Comparison of ENCODE assay signal across 8 cellular contexts in the genomic region with DNA sequence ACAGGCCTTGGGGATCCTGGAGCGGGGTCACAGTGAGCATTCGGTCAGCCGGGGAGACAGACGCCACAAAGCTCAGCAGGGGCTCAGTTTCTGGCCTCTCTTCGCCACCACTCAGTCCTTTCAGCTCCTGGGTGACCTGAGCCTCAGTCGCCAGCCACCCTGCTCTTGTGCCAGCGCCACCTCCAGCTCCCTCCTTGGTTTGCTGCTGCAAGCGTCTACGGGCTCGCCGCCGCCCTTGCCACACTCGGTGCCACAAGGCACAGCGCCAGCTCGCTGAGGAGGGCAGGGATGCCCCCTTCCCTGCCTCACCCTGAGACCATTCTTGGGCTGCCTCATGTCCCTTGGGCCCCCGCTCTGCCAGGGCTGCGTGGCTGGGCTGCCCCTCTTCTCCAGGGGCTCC. TPM values are rescaled to one million over a fixed set of nuclear protein-coding genes. Genes with fewer than 3 reads are reported as not detected.
DNase-seq lines count a peak whose midpoint lies in the region; ATAC-seq and TF ChIP-seq lines count a peak whose summit lies in the region.

No MANE protein-coding gene starts in this region.

- intact Hi-C loops in activated T-helper 2 cell treated with anti-CD3 and anti-CD28 coated beads, Interferon-gamma antibody, Interleukin-2, Interleukin-4, amounts not matched to agents 10 μg/mL and 5 μg/mL and 100 μg/mL, durations not matched to agents 14 hours and 24 hours and 36 hours (cut with micrococcal nuclease), result no loop called here
- intact Hi-C loops in stomach (cut with DNase I; ENCODE audit: low total_unique reads), result no loop called here

- WGBS in stomach, 5 donors, result 17 to 47% (median 30%) methylated on average over 16 to 17 of the region's 17 CpGs

- ATAC-seq in HG03378 (IDR thresholded peaks at IDR 0.05; ENCODE audit: unreplicated experiment), result no peak
- ATAC-seq in HG03135 (IDR thresholded peaks at IDR 0.05; ENCODE audit: unreplicated experiment), result no peak

- DNase-seq in NCI-H510A treated with DMSO at 0.1 percent for 48 hours (lab: John Stamatoyannopoulos, UW) (peak; percentile 41), NCI-H510A (lab: John Stamatoyannopoulos, UW) (no peak), stomach (peak; percentile 63), NOMO-1 treated with DMSO at 0.1 percent for 48 hours (lab: John Stamatoyannopoulos, UW; ENCODE audit: unreplicated experiment) (no peak)
- DNase-seq in activated T-helper 2 cell treated with anti-CD3 and anti-CD28 coated beads, Interferon-gamma antibody, Interleukin-2, Interleukin-4, amounts not matched to agents 10 μg/mL and 5 μg/mL and 100 μg/mL, durations not matched to agents 14 hours and 24 hours and 36 hours (ENCODE audit: low spot score), result no peak

- peak overlapping the region; percentile 84 to 95 (median 93) for H3K27ac ChIP-seq in stomach

- peaks cover 26 to 60% (median 51%) of the 10 kb centered on the region in 4 donors for H3K4me1 ChIP-seq in stomach

- H3K27me3 Mint-ChIP-seq in activated T-helper 2 cell treated with anti-CD3 and anti-CD28 coated beads, Interferon-gamma antibody, Interleukin-2, Interleukin-4, amounts not matched to agents 10 μg/mL and 5 μg/mL and 100 μg/mL, durations not matched to agents 14 hours and 24 hours and 36 hours (ENCODE audit: low read depth), result no peaks in the 10 kb centered on the region

- H3K4me3 Mint-ChIP-seq in activated T-helper 2 cell treated with anti-CD3 and anti-CD28 coated beads, Interferon-gamma antibody, Interleukin-2, Interleukin-4, amounts not matched to agents 10 μg/mL and 5 μg/mL and 100 μg/mL, durations not matched to agents 14 hours and 24 hours and 36 hours (ENCODE audit: low read depth), result peak overlapping the region; percentile 92

- TF ChIP-seq POLR2A in stomach (IDR thresholded peaks at IDR 0.05), result no peak

- peaks cover 33% of the 10 kb centered on the region for H3K4me1 Mint-ChIP-seq in activated T-helper 2 cell treated with anti-CD3 and anti-CD28 coated beads, Interferon-gamma antibody, Interleukin-2, Interleukin-4, amounts not matched to agents 10 μg/mL and 5 μg/mL and 100 μg/mL, durations not matched to agents 14 hours and 24 hours and 36 hours (ENCODE audit: low read depth)

- H3K36me3 ChIP-seq in stomach, result peaks cover 29 to 69% (median 68%) of the 10 kb centered on the region in 4 donors

- TF ChIP-seq EP300 in stomach (IDR thresholded peaks at IDR 0.05), result no peak

- H3K9me3 ChIP-seq in iPS-18c (ENCODE audit: control insufficient read depth, insufficient read depth, low read length) (no peaks in the 10 kb centered on the region), stomach (no peaks in the 10 kb centered on the region)

- peak overlapping the region; percentile 95 for H3K27ac Mint-ChIP-seq in activated T-helper 2 cell treated with anti-CD3 and anti-CD28 coated beads, Interferon-gamma antibody, Interleukin-2, Interleukin-4, amounts not matched to agents 10 μg/mL and 5 μg/mL and 100 μg/mL, durations not matched to agents 14 hours and 24 hours and 36 hours

- TF ChIP-seq CTCF in stomach (IDR thresholded peaks at IDR 0.05), result no peak

- H3K36me3 Mint-ChIP-seq in activated T-helper 2 cell treated with anti-CD3 and anti-CD28 coated beads, Interferon-gamma antibody, Interleukin-2, Interleukin-4, amounts not matched to agents 10 μg/mL and 5 μg/mL and 100 μg/mL, durations not matched to agents 14 hours and 24 hours and 36 hours (ENCODE audit: low read depth), result peaks cover 76% of the 10 kb centered on the region

- H3K9me3 Mint-ChIP-seq in activated T-helper 2 cell treated with anti-CD3 and anti-CD28 coated beads, Interferon-gamma antibody, Interleukin-2, Interleukin-4, amounts not matched to agents 10 μg/mL and 5 μg/mL and 100 μg/mL, durations not matched to agents 14 hours and 24 hours and 36 hours, result no peaks in the 10 kb centered on the region

- H3K27me3 ChIP-seq in stomach, result no peaks in the 10 kb centered on the region

- H3K4me3 ChIP-seq in iPS-18c (ENCODE audit: insufficient read depth, low read depth, low read length), result peak overlapping the region; percentile 66; the same call in 1 of the 2 replicates
- peak overlapping the region; percentile 74 to 98 (median 84) for H3K4me3 ChIP-seq in stomach

RNA-seq across cellular contexts. Expression of gene EEF1G, which starts 1.5 kb away (rescaled TPM):
- total RNA-seq in activated T-helper 2 cell treated with anti-CD3 and anti-CD28 coated beads, Interferon-gamma antibody, Interleukin-2, Interleukin-4, amounts not matched to agents 10 μg/mL and 5 μg/mL and 100 μg/mL, durations not matched to agents 14 hours and 24 hours and 36 hours, result 1,369 and 1,395 TPM in 2 replicates
- 1,000 to 10,000 TPM in 1 of 5 donors, 100 to 1,000 TPM in 4; 671 to 1,412 (median 779) TPM for total RNA-seq in stomach
- polyA plus RNA-seq in stomach, result 1,000 to 10,000 TPM; 1,415 to 1,760 (median 1,525) TPM

RNA-seq across cellular contexts. Expression of gene TUT1, which starts 16.2 kb away (rescaled TPM):
- 29.9 and 41.7 TPM in 2 replicates for total RNA-seq in activated T-helper 2 cell treated with anti-CD3 and anti-CD28 coated beads, Interferon-gamma antibody, Interleukin-2, Interleukin-4, amounts not matched to agents 10 μg/mL and 5 μg/mL and 100 μg/mL, durations not matched to agents 14 hours and 24 hours and 36 hours
- total RNA-seq in stomach, result 10 to 100 TPM in 3 of 5 donors, 1 to 10 TPM in 2; 6.1 to 36.2 (median 12.3) TPM
- polyA plus RNA-seq in stomach, result 10 to 100 TPM; 13.3 to 18.9 (median 16.3) TPM

RNA-seq across cellular contexts. Expression of gene MTA2, which starts 26.5 kb away (rescaled TPM):
- 201 and 215 TPM in 2 replicates for total RNA-seq in activated T-helper 2 cell treated with anti-CD3 and anti-CD28 coated beads, Interferon-gamma antibody, Interleukin-2, Interleukin-4, amounts not matched to agents 10 μg/mL and 5 μg/mL and 100 μg/mL, durations not matched to agents 14 hours and 24 hours and 36 hours
- total RNA-seq in stomach, result 100 to 1,000 TPM in 1 of 5 donors, 10 to 100 TPM in 4; 53.9 to 110 (median 85.3) TPM
- 10 to 100 TPM; 32.8 to 44.6 (median 34.7) TPM for polyA plus RNA-seq in stomach

RNA-seq across cellular contexts. Expression of gene AHNAK, which starts 28.6 kb away (rescaled TPM):
- total RNA-seq in activated T-helper 2 cell treated with anti-CD3 and anti-CD28 coated beads, Interferon-gamma antibody, Interleukin-2, Interleukin-4, amounts not matched to agents 10 μg/mL and 5 μg/mL and 100 μg/mL, durations not matched to agents 14 hours and 24 hours and 36 hours, result 105 and 108 TPM in 2 replicates
- 100 to 1,000 TPM; 550 to 693 (median 622) TPM for total RNA-seq in stomach
- 10 to 100 TPM; 37.4 to 76.8 (median 60.3) TPM for polyA plus RNA-seq in stomach

RNA-seq across cellular contexts. Expression of gene EML3, which starts 37.4 kb away (rescaled TPM):
- 144 and 146 TPM in 2 replicates for total RNA-seq in activated T-helper 2 cell treated with anti-CD3 and anti-CD28 coated beads, Interferon-gamma antibody, Interleukin-2, Interleukin-4, amounts not matched to agents 10 μg/mL and 5 μg/mL and 100 μg/mL, durations not matched to agents 14 hours and 24 hours and 36 hours
- total RNA-seq in stomach, result 100 to 1,000 TPM in 1 of 5 donors, 10 to 100 TPM in 4; 24.4 to 112 (median 51.8) TPM
- polyA plus RNA-seq in stomach, result 10 to 100 TPM; 68.1 to 71.3 (median 69.2) TPM

Comparison
In these comparisons a context has a peak if more than half of its experiments do, and no peak if none do; other contexts are left out.
1. DNase-seq: peak in NCI-H510A treated with DMSO at 0.1 percent for 48 hours (single experiment) and stomach (single experiment); none in NCI-H510A (single experiment), activated T-helper 2 cell treated with anti-CD3 and anti-CD28 coated beads, Interferon-gamma antibody, Interleukin-2, Interleukin-4, amounts not matched to agents 10 μg/mL and 5 μg/mL and 100 μg/mL, durations not matched to agents 14 hours and 24 hours and 36 hours (single experiment) and NOMO-1 treated with DMSO at 0.1 percent for 48 hours (single experiment).